In the genomic region with DNA sequence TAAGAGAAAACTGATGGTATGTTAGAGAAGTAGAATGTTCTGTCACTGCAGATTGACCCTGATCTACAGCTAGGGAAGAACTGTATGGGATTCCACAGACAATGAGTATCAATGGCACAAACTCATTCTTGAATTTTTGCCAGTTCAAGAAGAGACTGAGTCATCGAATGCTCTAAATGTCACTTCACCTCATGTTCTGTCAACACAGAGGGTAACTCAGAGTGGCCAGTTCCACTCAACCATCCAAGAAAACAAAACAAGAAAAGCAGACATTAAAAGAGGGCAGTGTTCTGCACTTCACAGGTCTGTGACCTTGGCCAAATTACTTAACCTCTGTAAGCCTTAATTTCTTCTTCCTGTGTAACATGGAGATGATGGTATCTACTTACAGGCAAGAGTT, we compare ENCODE assay signal across 14 cellular contexts.
A peak's percentile ranks its signal among the peaks of the same experiment; 100 is the strongest.
DNase-seq lines count a peak whose midpoint lies in the region; ATAC-seq and TF ChIP-seq lines count a peak whose summit lies in the region.
"Had no signal": no experiment of that assay in that cellular context is flagged by ENCODE, and none has a peak within 500 bp of the region (broad histone marks: within the 10 kb centered on the region; RNA-seq: fewer than 3 reads in every experiment).

No MANE protein-coding gene starts in this region.

- no peaks in the 10 kb centered on the region for H3K36me3 ChIP-seq in mammary epithelial cell (ENCODE audit: insufficient read depth, low read length)
- no peaks in the 10 kb centered on the region for H3K36me3 ChIP-seq in gastrocnemius medialis
- no peaks in the 10 kb centered on the region for H3K36me3 ChIP-seq in Peyer's patch
- H3K36me3 ChIP-seq in stomach = no peaks in the 10 kb centered on the region

- no peak overlapping the region for H3K4me2 ChIP-seq in mammary epithelial cell (ENCODE audit: insufficient read depth, low read depth, low read length)

- H3K9me3 ChIP-seq in mammary epithelial cell (replicated peaks; ENCODE audit: insufficient read depth, low read length) (no peaks in the 10 kb centered on the region), gastrocnemius medialis (no peaks in the 10 kb centered on the region), Peyer's patch (no peaks in the 10 kb centered on the region), stomach (no peaks in the 10 kb centered on the region)

- no peak for TF ChIP-seq EP300 in Ishikawa (IDR thresholded peaks at IDR 0.05; ENCODE audit: borderline replicate concordance)
- no peak for TF ChIP-seq EP300 in stomach (IDR thresholded peaks at IDR 0.05)

- TF ChIP-seq RAD21 in Ishikawa (IDR thresholded peaks at IDR 0.05; ENCODE audit: low read depth) = no peak

- H3K9ac ChIP-seq in mammary epithelial cell (ENCODE audit: insufficient read depth, low read length) = no peak overlapping the region

- TF ChIP-seq POLR2A in gastrocnemius medialis (IDR thresholded peaks at IDR 0.05) (no peak), Peyer's patch (IDR thresholded peaks at IDR 0.05) (no peak), stomach (IDR thresholded peaks at IDR 0.05) (no peak)

- H3K79me2 ChIP-seq in mammary epithelial cell (ENCODE audit: insufficient read depth, low read length) = no peaks in the 10 kb centered on the region

- POLR2A ChIA-PET in activated CD4-positive, alpha-beta T cell treated with anti-CD3 and anti-CD28 coated beads for 36 hours (lab: Charles Lee) = no interaction called here

- in situ Hi-C loops in mammary epithelial cell (cut with MboI; ENCODE audit: low sequenced_read_pairs in 2 of 2) (no loop called here), gastrocnemius medialis (cut with MboI; ENCODE audit: low sequenced_read_pairs in 4 of 4) (no loop called here)

- no peak overlapping the region for H3K27ac ChIP-seq in mammary epithelial cell (ENCODE audit: insufficient read depth, low read depth, low read length)
- H3K27ac ChIP-seq in gastrocnemius medialis = no peak overlapping the region
- H3K27ac ChIP-seq in Peyer's patch = no peak overlapping the region
- no peak overlapping the region for H3K27ac ChIP-seq in stomach

- CTCF ChIA-PET in activated CD4-positive, alpha-beta T cell treated with anti-CD3 and anti-CD28 coated beads for 36 hours (lab: Charles Lee) = no interaction called here
- CTCF ChIA-PET in mammary epithelial cell (lab: Charles Lee; ENCODE audit: low non-redundant PET) = no interaction called here

- ATAC-seq in activated CD4-positive, alpha-beta T cell treated with anti-CD3 and anti-CD28 coated beads for 36 hours = peak; percentile 71
- ATAC-seq in gastrocnemius medialis = peak; percentile 56 to 60
- no peak for ATAC-seq in HG03108 (IDR thresholded peaks at IDR 0.05; ENCODE audit: unreplicated experiment)

- no peaks in the 10 kb centered on the region for H4K20me1 ChIP-seq in mammary epithelial cell (ENCODE audit: insufficient read depth, low read length)

- dilution Hi-C loops in mammary epithelial cell (cut with HindIII; ENCODE audit: low sequenced_read_pairs) = no loop called here

- no peak overlapping the region for H3K27ac Mint-ChIP-seq in activated CD4-positive, alpha-beta T cell treated with anti-CD3 and anti-CD28 coated beads for 36 hours
- H3K27ac Mint-ChIP-seq: mesothelial cell of epicardium had no signal

- no peak overlapping the region for H2AFZ ChIP-seq in mammary epithelial cell (ENCODE audit: low read depth, low read length)

- DNase-seq in activated CD4-positive, alpha-beta T cell treated with anti-CD3 and anti-CD28 coated beads for 36 hours = no peak
- DNase-seq in activated CD4-positive, alpha-beta T cell treated with anti-CD3 and anti-CD28 coated beads, Interleukin-2, amount 50 U/mL, for 48 hours = no peak
- DNase-seq in mammary epithelial cell (peak; percentile 21), gastrocnemius medialis (no peak), Peyer's patch (no peak), stomach (no peak)
- DNase-seq: amniotic stem cell; effector memory CD4-positive, alpha-beta T cell; NCI-H146; posterior cingulate gyrus; T-helper 1 cell had no signal

- 71% methylated on average over 1 of the region's 1 CpG for whole genome bisulfite sequencing in mammary epithelial cell (ENCODE audit: low coverage, missing lambda C conversion rate)
- WGBS in stomach, 5 donors = 55 to 87% (median 70%) methylated on average over 1 of the region's 1 CpG

- peaks cover 2% of the 10 kb centered on the region for H3K27me3 Mint-ChIP-seq in activated CD4-positive, alpha-beta T cell treated with anti-CD3 and anti-CD28 coated beads for 36 hours

- H3K4me1 ChIP-seq in mammary epithelial cell (ENCODE audit: insufficient read depth, low read length) (no peaks in the 10 kb centered on the region), gastrocnemius medialis (peaks cover 12 to 15% of the 10 kb centered on the region in 2 donors), Peyer's patch (no peaks in the 10 kb centered on the region), stomach (peaks cover 0 to 6% (median 2%) of the 10 kb centered on the region in 4 donors)

- H3K4me1 Mint-ChIP-seq in activated CD4-positive, alpha-beta T cell treated with anti-CD3 and anti-CD28 coated beads for 36 hours = peaks cover 26% of the 10 kb centered on the region

- H3K4me3 ChIP-seq in mammary epithelial cell (replicated peaks in 1 of 3; ENCODE audit: insufficient read depth in 1 of 3, low read depth in 2 of 3, low read length in 3 of 3) (no peak overlapping the region), gastrocnemius medialis (no peak overlapping the region), Peyer's patch (no peak overlapping the region), stomach (no peak overlapping the region)

- no peaks in the 10 kb centered on the region for H3K36me3 Mint-ChIP-seq in activated CD4-positive, alpha-beta T cell treated with anti-CD3 and anti-CD28 coated beads for 36 hours (ENCODE audit: low read depth)
- H3K36me3 Mint-ChIP-seq: mesothelial cell of epicardium had no signal

- TF ChIP-seq CTCF in mammary epithelial cell (conservative IDR thresholded peaks at IDR 0.05 in 1 of 2, IDR thresholded peaks at IDR 0.05 in 1 of 2; ENCODE audit: extremely low read depth in 1 of 2, insufficient read depth in 1 of 2, low read depth in 1 of 2, low read length in 2 of 2) (no peak), gastrocnemius medialis (IDR thresholded peaks at IDR 0.05 in 4 of 5, conservative IDR thresholded peaks at IDR 0.05 in 1 of 5) (no peak), Peyer's patch (IDR thresholded peaks at IDR 0.05) (no peak), stomach (IDR thresholded peaks at IDR 0.05) (no peak)

- no peaks in the 10 kb centered on the region for H3K27me3 ChIP-seq in mammary epithelial cell (ENCODE audit: insufficient read depth, low read length)
- H3K27me3 ChIP-seq in gastrocnemius medialis = no peaks in the 10 kb centered on the region
- H3K27me3 ChIP-seq in Peyer's patch = no peaks in the 10 kb centered on the region
- no peaks in the 10 kb centered on the region for H3K27me3 ChIP-seq in stomach

- no TSS peak for BruUV-seq in mammary epithelial cell (replicated peaks; lab: Mats Ljungman, UMichigan)

- intact Hi-C loops in activated CD4-positive, alpha-beta T cell treated with anti-CD3 and anti-CD28 coated beads for 36 hours (cut with DNase I, micrococcal nuclease) = loop anchor here in 1 of 2 experiments (2.0 kb wide), 1 partner anchor 27 kb away; no protein-coding TSS in a partner anchor
- intact Hi-C loops in mammary epithelial cell (cut with micrococcal nuclease) = loop anchor here (10.0 kb wide), 2 partner anchors 175 to 675 kb away; no protein-coding TSS in a partner anchor
- intact Hi-C loops in gastrocnemius medialis (cut with DNase I; ENCODE audit: low total_unique reads) = no loop called here
- intact Hi-C loops in stomach (cut with DNase I; ENCODE audit: low total_unique reads) = no loop called here

- H3K9me3 Mint-ChIP-seq in activated CD4-positive, alpha-beta T cell treated with anti-CD3 and anti-CD28 coated beads for 36 hours (ENCODE audit: low read depth) = no peaks in the 10 kb centered on the region

- H3K4me3 Mint-ChIP-seq in activated CD4-positive, alpha-beta T cell treated with anti-CD3 and anti-CD28 coated beads for 36 hours = no peak overlapping the region
- H3K4me3 Mint-ChIP-seq: mesothelial cell of epicardium had no signal

TF ChIP-seq in Ishikawa, 13 proteins besides CTCF, POLR2A, EP300 and RAD21:
- TF ChIP-seq NFIC (IDR thresholded peaks at IDR 0.05) (peak; percentile 22; the same call in 1 of the 2 replicates), EGR1 (IDR thresholded peaks at IDR 0.05) (no peak)
